ENCODE assay signal across 8 cellular contexts in genomic region chr11:65182258-65183170, GRCh38. TPM values are rescaled to one million over a fixed set of nuclear protein-coding genes. Genes with fewer than 3 reads are reported as not detected.
DNase-seq lines count a peak whose midpoint lies in the region; ATAC-seq and TF ChIP-seq lines count a peak whose summit lies in the region.

No MANE protein-coding gene starts in this region.

- TF ChIP-seq CTCF in CD4-positive, alpha-beta T cell (IDR thresholded peaks at IDR 0.05), result no peak
- no peak for TF ChIP-seq CTCF in WERI-Rb-1 (IDR thresholded peaks at IDR 0.05; ENCODE audit: low read depth, low read length)
- no peak for TF ChIP-seq CTCF in fibroblast of mammary gland (conservative IDR thresholded peaks at IDR 0.05; ENCODE audit: control insufficient read depth, insufficient read depth, low read depth, low read length)
- TF ChIP-seq CTCF in neural cell (IDR thresholded peaks at IDR 0.05; ENCODE audit: poor library complexity, severe bottlenecking), result peak; percentile 11

- ATAC-seq in CD4-positive, alpha-beta T cell (ENCODE audit: poor library complexity), result peak; percentile 5
- ATAC-seq in GM18873 (IDR thresholded peaks at IDR 0.05; ENCODE audit: low FRiP score, unreplicated experiment), result no peak

- H3K36me3 ChIP-seq in WERI-Rb-1 (peaks cover 19% of the 10 kb centered on the region), neural cell (ENCODE audit: insufficient read depth, low read length) (no peaks in the 10 kb centered on the region)

- H3K27ac Mint-ChIP-seq in CD4-positive, alpha-beta T cell, result peak overlapping the region; percentile 36

- TF ChIP-seq EP300 in neural cell (conservative IDR thresholded peaks at IDR 0.05; ENCODE audit: poor library complexity, severe bottlenecking), result no peak

- intact Hi-C loops in CD4-positive, alpha-beta T cell (cut with DNase I, micrococcal nuclease), result loop anchor here in 1 of 2 experiments (5.0 kb wide), 2 partner anchors 45 to 170 kb away; partner anchors contain the start of gene ARL2

- H3F3A ChIP-seq in neural cell (ENCODE audit: insufficient read depth, low read length, poor library complexity, severe bottlenecking), result no peaks in the 10 kb centered on the region

- peak overlapping the region; percentile 64 for H3K27ac ChIP-seq in CD4-positive, alpha-beta T cell (ENCODE audit: low read depth, low read length)
- H3K27ac ChIP-seq in WERI-Rb-1 (peak overlapping the region; percentile 92), neural cell (ENCODE audit: low read length) (peak overlapping the region; percentile 77)

- peak overlapping the region; percentile 91 for H3K4me2 ChIP-seq in neural cell (ENCODE audit: low read length)

- no peaks in the 10 kb centered on the region for H3K9me3 ChIP-seq in CD4-positive, alpha-beta T cell (ENCODE audit: control insufficient read depth, low read length)
- H3K9me3 ChIP-seq in WERI-Rb-1 (ENCODE audit: severe bottlenecking) (no peaks in the 10 kb centered on the region), neural cell (ENCODE audit: low read length) (no peaks in the 10 kb centered on the region)

- no peaks in the 10 kb centered on the region for H3K27me3 ChIP-seq in CD4-positive, alpha-beta T cell (ENCODE audit: control insufficient read depth, insufficient read depth, low read length)
- H3K27me3 ChIP-seq in WERI-Rb-1 (ENCODE audit: insufficient read depth, low read depth, severe bottlenecking) (no peaks in the 10 kb centered on the region), neural cell (ENCODE audit: insufficient read depth, low read depth, low read length) (no peaks in the 10 kb centered on the region)

- CTCF ChIA-PET in CD4-positive, alpha-beta T cell (lab: Charles Lee), result interaction anchor here (1.1 to 1.7 kb wide), 3 partner anchors 8 to 72 kb away, joined by 4 to 6 read pairs (median 4); partner anchors contain the start of gene TM7SF2

- peaks cover 34% of the 10 kb centered on the region for H3K36me3 Mint-ChIP-seq in CD4-positive, alpha-beta T cell (ENCODE audit: low read depth)

- peaks cover 17% of the 10 kb centered on the region for H3K79me2 ChIP-seq in neural cell (replicated peaks; ENCODE audit: insufficient read depth, low read length)

- POLR2A ChIA-PET in CD4-positive, alpha-beta T cell (lab: Charles Lee), result interaction anchor here (0.7 to 3.9 kb wide), 9 partner anchors 47 to 438 kb away, joined by 3 to 30 read pairs (median 4); partner anchors contain the start of genes ARL2, DPF2, FAU and MRPL49

- no peak for TF ChIP-seq RAD21 in neural cell (conservative IDR thresholded peaks at IDR 0.05)

- H3K4me3 ChIP-seq in WERI-Rb-1 (ENCODE audit: low read depth, low read length), result peak overlapping the region; percentile 92
- H3K4me3 ChIP-seq in fibroblast of mammary gland (ENCODE audit: control insufficient read depth, low read depth, low read length), result peak overlapping the region; percentile 87
- peak overlapping the region; percentile 100 for H3K4me3 ChIP-seq in neural cell (ENCODE audit: low read length)

- H3K9ac ChIP-seq in neural cell (ENCODE audit: low read length), result peak overlapping the region; percentile 97

- peaks cover 12% of the 10 kb centered on the region for H3K4me1 Mint-ChIP-seq in CD4-positive, alpha-beta T cell (ENCODE audit: low read depth)

- H2AFZ ChIP-seq in neural cell (ENCODE audit: low read depth, low read length), result peak overlapping the region; percentile 91

- no peaks in the 10 kb centered on the region for H3K9me2 ChIP-seq in neural cell (ENCODE audit: insufficient read depth, low read length)

- H4K20me1 ChIP-seq in neural cell (ENCODE audit: insufficient read depth), result no peaks in the 10 kb centered on the region

- no peaks in the 10 kb centered on the region for H3K27me3 Mint-ChIP-seq in CD4-positive, alpha-beta T cell

- H3K9me3 Mint-ChIP-seq in CD4-positive, alpha-beta T cell, result no peaks in the 10 kb centered on the region

- DNase-seq in CD4-positive, alpha-beta T cell, result no peak
- peak; percentile 38 for DNase-seq in HK-2 (ENCODE audit: unreplicated experiment)
- DNase-seq in WERI-Rb-1, result peak; percentile 65
- peak; percentile 13 for DNase-seq in fibroblast of mammary gland (ENCODE audit: low read depth)
- no peak for DNase-seq in CD1c-positive myeloid dendritic cell (ENCODE audit: extremely low spot score)
- no peak for DNase-seq in UCSD-AML1 (lab: John Stamatoyannopoulos, UW; ENCODE audit: unreplicated experiment)

- H3K4me3 Mint-ChIP-seq in CD4-positive, alpha-beta T cell, result peak overlapping the region; percentile 85

TF ChIP-seq in neural cell, 6 proteins besides CTCF, POLR2A, EP300 and RAD21:
- TF ChIP-seq POLR2AphosphoS5 (IDR thresholded peaks at IDR 0.05) (no peak), REST (IDR thresholded peaks at IDR 0.05; ENCODE audit: borderline replicate concordance) (peak; percentile 89)

RNA-seq across cellular contexts. Expression of gene CAPN1, which starts 0.8 kb away (rescaled TPM):
- 10 to 100 TPM; 80.3 to 83.2 TPM for total RNA-seq in CD4-positive, alpha-beta T cell
- polyA plus RNA-seq in neural cell, result 102 and 121 TPM in 2 replicates
- polyA minus RNA-seq in neural cell, result 91.2 and 93.2 TPM in 2 replicates

RNA-seq across cellular contexts. Expression of gene SPDYC, which starts 12.5 kb away (rescaled TPM):
- not detected for total RNA-seq in CD4-positive, alpha-beta T cell
- not detected in 2 replicates for polyA plus RNA-seq in neural cell
- not detected in 2 replicates for polyA minus RNA-seq in neural cell

RNA-seq across cellular contexts. Expression of gene SYVN1, which starts 48.2 kb away (rescaled TPM):
- total RNA-seq in CD4-positive, alpha-beta T cell, result 10 to 100 TPM; 89.1 to 96.8 TPM
- 12.8 and 13.0 TPM in 2 replicates for polyA plus RNA-seq in neural cell
- polyA minus RNA-seq in neural cell, result 12.2 and 22.3 TPM in 2 replicates

Comparison
In these comparisons a context has a peak if more than half of its experiments do, and no peak if none do; other contexts are left out.
1. DNase-seq: peak in HK-2 (single experiment), WERI-Rb-1 (single experiment) and fibroblast of mammary gland (single experiment); none in CD4-positive, alpha-beta T cell (0 of 10), CD1c-positive myeloid dendritic cell (single experiment) and UCSD-AML1 (single experiment).
2. Peak in every context shown above with its lines, with median percentiles within 50 percentile points of each other: H3K27ac ChIP-seq and H3K4me3 ChIP-seq.